Comparison of ENCODE assay signal across 12 cellular contexts in genomic region chr14:101183376-101184103, GRCh38.
DNase-seq lines count a peak whose midpoint lies in the region; ATAC-seq and TF ChIP-seq lines count a peak whose summit lies in the region.
"Had no signal": no experiment of that assay in that cellular context is flagged by ENCODE, and none has a peak within 500 bp of the region (broad histone marks: within the 10 kb centered on the region; RNA-seq: fewer than 3 reads in every experiment).

No MANE protein-coding gene starts in this region.

- H3K27me3 ChIP-seq in AG04450 (ENCODE audit: control insufficient read depth, insufficient read depth, low read length) (peaks cover 24% of the 10 kb centered on the region), endodermal cell (ENCODE audit: control insufficient read depth, insufficient read depth, low read length, poor library complexity, severe bottlenecking) (no peaks in the 10 kb centered on the region)

- H3K4me1 Mint-ChIP-seq in endodermal cell = peaks cover 20% of the 10 kb centered on the region
- H3K4me1 Mint-ChIP-seq in nephron = peaks cover 28% of the 10 kb centered on the region
- H3K4me1 Mint-ChIP-seq: activated CD4-positive, alpha-beta T cell treated with anti-CD3 and anti-CD28 coated beads for 36 hours; activated naive CD4-positive, alpha-beta T cell treated with anti-CD3 and anti-CD28 coated beads, Interleukin-2, amount 50 U/mL, for 24 hours; CD8-positive, alpha-beta memory T cell had no signal

- 38 to 49% methylated on average over 11 to 23 of the region's 23 CpGs for WGBS in endodermal cell (ENCODE audit: insufficient coverage in 1 of 2, insufficient read length in 1 of 2), 2 experiments

- ATAC-seq in GM18870 (IDR thresholded peaks at IDR 0.05; ENCODE audit: unreplicated experiment) (no peak), HG03439 (IDR thresholded peaks at IDR 0.05; ENCODE audit: unreplicated experiment) (no peak), GM18498 (IDR thresholded peaks at IDR 0.05; ENCODE audit: unreplicated experiment) (no peak)
- ATAC-seq: activated CD4-positive, alpha-beta T cell treated with anti-CD3 and anti-CD28 coated beads for 36 hours had no signal

- CTCF ChIA-PET in AG04450 (lab: Charles Lee) = interaction anchor here (0.6 to 0.7 kb wide), 3 partner anchors 104 to 414 kb away, joined by 4 to 7 read pairs (median 4); no protein-coding TSS in a partner anchor

- H3K9me3 Mint-ChIP-seq in endodermal cell (peaks cover 20% of the 10 kb centered on the region), nephron (peaks cover 12% of the 10 kb centered on the region)
- H3K9me3 Mint-ChIP-seq: activated naive CD4-positive, alpha-beta T cell treated with anti-CD3 and anti-CD28 coated beads, Interleukin-2, amount 50 U/mL, for 24 hours had no signal

- H3K36me3 Mint-ChIP-seq in endodermal cell (ENCODE audit: low read depth) = peaks cover 2% of the 10 kb centered on the region
- H3K36me3 Mint-ChIP-seq in nephron (ENCODE audit: low read depth) = peaks cover 2% of the 10 kb centered on the region
- H3K36me3 Mint-ChIP-seq: activated naive CD4-positive, alpha-beta T cell treated with anti-CD3 and anti-CD28 coated beads, Interleukin-2, amount 50 U/mL, for 24 hours; CD8-positive, alpha-beta memory T cell had no signal

- no peak overlapping the region for H3K9ac ChIP-seq in endodermal cell (ENCODE audit: extremely low read depth, low read length, poor library complexity, severe bottlenecking)

- H3K27me3 Mint-ChIP-seq in endodermal cell (ENCODE audit: insufficient read depth) (no peaks in the 10 kb centered on the region), nephron (ENCODE audit: low read depth) (peaks cover 17% of the 10 kb centered on the region)
- H3K27me3 Mint-ChIP-seq: activated naive CD4-positive, alpha-beta T cell treated with anti-CD3 and anti-CD28 coated beads, Interleukin-2, amount 50 U/mL, for 24 hours had no signal

- H3K27ac Mint-ChIP-seq in endodermal cell = no peak overlapping the region
- peak overlapping the region in 1 of 3 experiments; percentile 29 for H3K27ac Mint-ChIP-seq in nephron
- H3K27ac Mint-ChIP-seq: activated CD4-positive, alpha-beta T cell treated with anti-CD3 and anti-CD28 coated beads for 36 hours; activated naive CD4-positive, alpha-beta T cell treated with anti-CD3 and anti-CD28 coated beads, Interleukin-2, amount 50 U/mL, for 24 hours; CD8-positive, alpha-beta memory T cell had no signal

- TF ChIP-seq CTCF in AG04450 (IDR thresholded peaks at IDR 0.05; ENCODE audit: low read depth, low read length) (peak; percentile 39), LNCAP (IDR thresholded peaks at IDR 0.05) (peak; percentile 48), endodermal cell (conservative IDR thresholded peaks at IDR 0.05) (peak; percentile 87), nephron (IDR thresholded peaks at IDR 0.05; ENCODE audit: unreplicated experiment in 3 of 3) (peak; percentile 52 to 63 (median 63))

- H3K27ac ChIP-seq in AG04450 (ENCODE audit: low read depth, low read length) (no peak overlapping the region), endodermal cell (ENCODE audit: low read depth, low read length) (no peak overlapping the region)
- H3K27ac ChIP-seq: RWPE1 had no signal

- H3K4me3 Mint-ChIP-seq in endodermal cell = no peak overlapping the region
- H3K4me3 Mint-ChIP-seq in nephron = no peak overlapping the region
- H3K4me3 Mint-ChIP-seq: activated CD4-positive, alpha-beta T cell treated with anti-CD3 and anti-CD28 coated beads for 36 hours; activated naive CD4-positive, alpha-beta T cell treated with anti-CD3 and anti-CD28 coated beads, Interleukin-2, amount 50 U/mL, for 24 hours; CD8-positive, alpha-beta memory T cell had no signal

- H3K36me3 ChIP-seq in endodermal cell (ENCODE audit: control insufficient read depth, insufficient read depth, low read length) = no peaks in the 10 kb centered on the region

- POLR2A ChIA-PET in AG04450 (lab: Yijun Ruan, JAX) = no interaction called here

- DNase-seq in AG04450 (ENCODE audit: low read depth, low spot score) (no peak), endodermal cell (peak; percentile 95), NCI-H748 (lab: John Stamatoyannopoulos, UW; ENCODE audit: unreplicated experiment) (no peak)
- DNase-seq: activated CD4-positive, alpha-beta T cell treated with anti-CD3 and anti-CD28 coated beads for 36 hours; CD8-positive, alpha-beta memory T cell had no signal

- peaks cover 12% of the 10 kb centered on the region for H3K4me1 ChIP-seq in endodermal cell (ENCODE audit: control insufficient read depth, insufficient read depth, low read length)

- H3K9me3 ChIP-seq in AG04450 (ENCODE audit: control insufficient read depth, insufficient read depth, low read length) (peaks cover 24% of the 10 kb centered on the region), endodermal cell (ENCODE audit: control insufficient read depth, low read length) (peaks cover 28% of the 10 kb centered on the region)

- H3K4me3 ChIP-seq in AG04450 (ENCODE audit: low read depth, low read length) (no peak overlapping the region), endodermal cell (ENCODE audit: low read length) (no peak overlapping the region)
